In genomic region chr15:100867476-100867875, GRCh38 we compare ENCODE assay signal across 27 cellular contexts. TPM values are rescaled to one million over a fixed set of nuclear protein-coding genes. Genes with fewer than 3 reads are reported as not detected.
DNase-seq lines count a peak whose midpoint lies in the region; ATAC-seq and TF ChIP-seq lines count a peak whose summit lies in the region.
"Had no signal": no experiment of that assay in that cellular context is flagged by ENCODE, and none has a peak within 500 bp of the region (broad histone marks: within the 10 kb centered on the region; RNA-seq: fewer than 3 reads in every experiment).

No MANE protein-coding gene starts in this region.

- ATAC-seq in GM18867 (IDR thresholded peaks at IDR 0.05; ENCODE audit: unreplicated experiment) = no peak

- TF ChIP-seq CTCF in chondrocyte (IDR thresholded peaks at IDR 0.05) = no peak

- H3K27ac Mint-ChIP-seq in chondrocyte (ENCODE audit: unreplicated experiment) = peak overlapping the region; percentile 20
- H3K27ac Mint-ChIP-seq: CD8-positive, alpha-beta memory T cell had no signal

- H3K9me3 Mint-ChIP-seq in chondrocyte (ENCODE audit: low read depth) = no peaks in the 10 kb centered on the region
- H3K9me3 Mint-ChIP-seq: CD8-positive, alpha-beta memory T cell had no signal

- no peak overlapping the region for H3K4me3 Mint-ChIP-seq in chondrocyte (ENCODE audit: unreplicated experiment)
- H3K4me3 Mint-ChIP-seq: CD14-positive monocyte; CD8-positive, alpha-beta memory T cell had no signal

- no peaks in the 10 kb centered on the region for H3K27me3 Mint-ChIP-seq in chondrocyte (ENCODE audit: low read depth)

- intact Hi-C loops in posterior vena cava (cut with DNase I) = no loop called here

- DNase-seq in COLO829 (ENCODE audit: low spot score) (peak; percentile 29), amniotic epithelial cell (ENCODE audit: low read depth) (peak; percentile 34), chondrocyte (ENCODE audit: low spot score) (no peak), posterior vena cava (ENCODE audit: low spot score) (peak; percentile 11), NCI-H1930 (lab: John Stamatoyannopoulos, UW) (no peak), NCI-H1694 (lab: John Stamatoyannopoulos, UW) (no peak)
- DNase-seq in stimulated activated CD4-positive, alpha-beta T cell treated with anti-CD3 and anti-CD28 coated beads, Interleukin-4, amount 100 ng/mL, for 24 hours = no peak
- DNase-seq: 8988T; ACHN; BE2C; Calu3; CD8-positive, alpha-beta memory T cell; DMS79 treated with DMSO at 0.1 percent for 48 hours; GF-D8; MV-4-11; NCI-H1105; NCI-H1436 treated with DMSO at 0.1 percent for 48 hours; NCI-H2029; NCI-H446; NCI-H524 treated with DMSO at 0.1 percent for 48 hours; NCI-H82; NK-92 treated with Interleukin-12 subunit alpha and Interleukin-12 subunit beta, amount 100 ng/mL, for 24 hours; PC-9; Right ventricle myocardium superior; RPMI8226 had no signal

- H3K36me3 Mint-ChIP-seq in chondrocyte (ENCODE audit: low read depth) = no peaks in the 10 kb centered on the region
- H3K36me3 Mint-ChIP-seq: CD14-positive monocyte; CD8-positive, alpha-beta memory T cell had no signal

- H3K4me1 Mint-ChIP-seq in chondrocyte (ENCODE audit: low read depth) = peaks cover 8% of the 10 kb centered on the region
- H3K4me1 Mint-ChIP-seq: CD8-positive, alpha-beta memory T cell had no signal

RNA-seq across cellular contexts. Expression of gene ALDH1A3, which starts 12.2 kb away (rescaled TPM):
- total RNA-seq in chondrocyte = 0.51 to 0.55 TPM in 2 of 3 replicates, not detected in the other
- total RNA-seq in posterior vena cava = 10 to 100 TPM; 26.6 to 29.9 TPM
- total RNA-seq: CD8-positive, alpha-beta memory T cell had no signal

RNA-seq across cellular contexts. Expression of gene LRRK1, which starts 51.7 kb away (rescaled TPM):
- 6.0 to 11.3 TPM (median 10.1 TPM) in 3 replicates for total RNA-seq in chondrocyte
- total RNA-seq in posterior vena cava = 10 to 100 TPM; 22.3 to 24.9 TPM

Comparison
In these comparisons a context has a peak if more than half of its experiments do, and no peak if none do; other contexts are left out.
1. DNase-seq: peak in COLO829 (single experiment), amniotic epithelial cell (single experiment) and posterior vena cava (single experiment); none in chondrocyte (single experiment), stimulated activated CD4-positive, alpha-beta T cell treated with anti-CD3 and anti-CD28 coated beads, Interleukin-4, amount 100 ng/mL, for 24 hours (single experiment), NCI-H1930 (0 of 2) and NCI-H1694 (single experiment).
2. RNA of gene ALDH1A3, which starts 12.2 kb away (total RNA-seq): 26.6 to 29.9 TPM in posterior vena cava; 0.51 to 0.55 TPM in chondrocyte; every median in the first group is over 10 times any median in the second.